8 cellular contexts compared by ENCODE assay signal in genomic region chr20:31713312-31714049, GRCh38. TPM values are rescaled to one million over a fixed set of nuclear protein-coding genes. Genes with fewer than 3 reads are reported as not detected.
DNase-seq lines count a peak whose midpoint lies in the region; ATAC-seq, FAIRE-seq and TF ChIP-seq lines count a peak whose summit lies in the region.

No MANE protein-coding gene starts in this region.

- ATAC-seq in pancreas = peak in 3 of 4 donors; percentile 2 to 17 (median 4)
- ATAC-seq in HG03139 (IDR thresholded peaks at IDR 0.05; ENCODE audit: unreplicated experiment) = no peak
- no peak for ATAC-seq in HG02981 (IDR thresholded peaks at IDR 0.05; ENCODE audit: unreplicated experiment)
- ATAC-seq in HG02588 (IDR thresholded peaks at IDR 0.05; ENCODE audit: unreplicated experiment) = no peak

- no peak for FAIRE-seq in pancreas (lab: Jason Lieb, UNC)

- WGBS in pancreas, 2 donors = 56 to 57% methylated on average over 8 of the region's 8 CpGs

- intact Hi-C loops in pancreas (cut with DNase I) = no loop called here

- H3K36me3 ChIP-seq in pancreas = peaks cover 0 to 5% (median 0%) of the 10 kb centered on the region in 3 donors

- H3K4me3 ChIP-seq in foreskin fibroblast (ENCODE audit: low read depth in 1 of 2, low read length in 2 of 2) = peak overlapping the region; percentile 29 to 37
- H3K4me3 ChIP-seq in pancreas = no peak overlapping the region

- DNase-seq in GM04503 (ENCODE audit: low read depth) = peak; percentile 87
- DNase-seq in foreskin fibroblast = peak; percentile 95 to 98
- DNase-seq in pancreas = peak in 2 of 6 donors; percentile 40 to 42
- DNase-seq in DMS53 (lab: John Stamatoyannopoulos, UW) = no peak

- no peaks in the 10 kb centered on the region for H3K9me3 ChIP-seq in pancreas

- TF ChIP-seq CTCF in VCaP (conservative IDR thresholded peaks at IDR 0.05) (no peak), foreskin fibroblast (IDR thresholded peaks at IDR 0.05; ENCODE audit: low read depth, low read length) (no peak), pancreas (IDR thresholded peaks at IDR 0.05) (no peak)

- H3K4me1 ChIP-seq in pancreas = peaks cover 55 to 72% (median 70%) of the 10 kb centered on the region in 3 donors

- H3K27me3 ChIP-seq in pancreas = no peaks in the 10 kb centered on the region

- H3K27ac ChIP-seq in VCaP (peak overlapping the region; percentile 83), pancreas (peak overlapping the region; percentile 85 to 93 (median 90))

RNA-seq across cellular contexts. Expression of gene BCL2L1, which starts 9.2 kb away (rescaled TPM):
- 10 to 100 TPM; 27.3 to 59.8 (median 40.0) TPM for total RNA-seq in pancreas
- polyA plus RNA-seq in pancreas = 10 to 100 TPM; 40.8 to 55.5 TPM

RNA-seq across cellular contexts. Expression of gene TPX2, which starts 25.6 kb away (rescaled TPM):
- 1 to 10 TPM in 1 of 6 donors, under 1 TPM in 4, not detected in 1; 0.20 to 1.5 (median 0.79) TPM for total RNA-seq in pancreas
- polyA plus RNA-seq in pancreas = under 1 TPM; 0.04 to 0.12 TPM

Comparison
In these comparisons a context has a peak if more than half of its experiments do, and no peak if none do; other contexts are left out.
1. H3K4me3 ChIP-seq: peak in foreskin fibroblast (2 of 2); none in pancreas (0 of 4).
2. ATAC-seq: peak in pancreas (3 of 4); none in HG03139 (single experiment), HG02981 (single experiment) and HG02588 (single experiment).